12 cellular contexts compared by ENCODE assay signal in genomic region chr3:195268608-195269309, GRCh38. TPM values are rescaled to one million over a fixed set of nuclear protein-coding genes. Genes with fewer than 3 reads are reported as not detected.
DNase-seq lines count a peak whose midpoint lies in the region; ATAC-seq, FAIRE-seq and TF ChIP-seq lines count a peak whose summit lies in the region.
"Had no signal": no experiment of that assay in that cellular context is flagged by ENCODE, and none has a peak within 500 bp of the region (broad histone marks: within the 10 kb centered on the region; RNA-seq: fewer than 3 reads in every experiment).

No MANE protein-coding gene starts in this region.

- peak overlapping the region; percentile 79; the same call in 1 of the 2 replicates for H3K9ac ChIP-seq in DND-41 (ENCODE audit: low read depth, low read length)
- no peak overlapping the region for H3K9ac ChIP-seq in keratinocyte (ENCODE audit: control insufficient read depth, extremely low read depth, insufficient read depth, low read length)

- H3K79me2 ChIP-seq in DND-41 (ENCODE audit: insufficient read depth, low read length) = peaks cover 45% of the 10 kb centered on the region
- peaks cover 19% of the 10 kb centered on the region for H3K79me2 ChIP-seq in keratinocyte (ENCODE audit: control insufficient read depth, insufficient read depth, low read length)

- H3K27me3 ChIP-seq in BE2C (no peaks in the 10 kb centered on the region), DND-41 (ENCODE audit: insufficient read depth, low read length, poor library complexity) (no peaks in the 10 kb centered on the region), keratinocyte (ENCODE audit: control insufficient read depth, extremely low read depth, insufficient read depth, low read length) (no peaks in the 10 kb centered on the region)

- H3K4me3 Mint-ChIP-seq in activated T-helper 1 cell treated with anti-CD3 and anti-CD28 coated beads, Interleukin-12 subunit alpha, Interleukin-12 subunit beta, Interleukin-2, Interleukin-4 antibody, amounts not matched to agents 30 ng/mL and 10 ng/mL and 1 ng/mL, durations not matched to agents 14 hours and 24 hours and 36 hours = peak overlapping the region; percentile 55

- intact Hi-C loops in activated T-helper 1 cell treated with anti-CD3 and anti-CD28 coated beads, Interleukin-12 subunit alpha, Interleukin-12 subunit beta, Interleukin-2, Interleukin-4 antibody, amounts not matched to agents 30 ng/mL and 10 ng/mL and 1 ng/mL, durations not matched to agents 14 hours and 24 hours and 36 hours (cut with micrococcal nuclease) = no loop called here

- DNase-seq in BE2C = no peak
- DNase-seq in DND-41 = no peak
- DNase-seq in activated T-helper 1 cell treated with anti-CD3 and anti-CD28 coated beads, Interleukin-12 subunit alpha, Interleukin-12 subunit beta, Interleukin-2, Interleukin-4 antibody, amounts not matched to agents 30 ng/mL and 10 ng/mL and 1 ng/mL, durations not matched to agents 14 hours and 24 hours and 36 hours (ENCODE audit: low spot score) = no peak
- no peak for DNase-seq in keratinocyte (ENCODE audit: low read depth, low spot score)
- no peak for DNase-seq in AML-193 (lab: John Stamatoyannopoulos, UW)
- DNase-seq in amniotic stem cell (lab: John Stamatoyannopoulos, UW) = no peak
- no peak for DNase-seq in KBM-7
- DNase-seq in Ammon's horn (ENCODE audit: low spot score) = no peak
- DNase-seq: activated CD4-positive, alpha-beta T cell treated with anti-CD3 and anti-CD28 coated beads for 48 hours; cortex of kidney; mucosa of descending colon; NCI-H2029 had no signal

- no peak for FAIRE-seq in keratinocyte (lab: Jason Lieb, UNC)

- ATAC-seq in DND-41 (ENCODE audit: insufficient read depth, low read depth) = no peak
- ATAC-seq: mucosa of descending colon had no signal

- H3K4me1 Mint-ChIP-seq in activated T-helper 1 cell treated with anti-CD3 and anti-CD28 coated beads, Interleukin-12 subunit alpha, Interleukin-12 subunit beta, Interleukin-2, Interleukin-4 antibody, amounts not matched to agents 30 ng/mL and 10 ng/mL and 1 ng/mL, durations not matched to agents 14 hours and 24 hours and 36 hours (ENCODE audit: low read depth) = peaks cover 28% of the 10 kb centered on the region

- in situ Hi-C loops in KBM-7 (cut with MboI; ENCODE audit: low pct_unique_long_range_greater_than_20kb, low sequenced_read_pairs) = no loop called here

- H2AFZ ChIP-seq in DND-41 (ENCODE audit: low read depth, low read length) (no peak overlapping the region), keratinocyte (ENCODE audit: control insufficient read depth, low read length) (no peak overlapping the region)

- no peaks in the 10 kb centered on the region for H3K9me3 Mint-ChIP-seq in activated T-helper 1 cell treated with anti-CD3 and anti-CD28 coated beads, Interleukin-12 subunit alpha, Interleukin-12 subunit beta, Interleukin-2, Interleukin-4 antibody, amounts not matched to agents 30 ng/mL and 10 ng/mL and 1 ng/mL, durations not matched to agents 14 hours and 24 hours and 36 hours

- peaks cover 11% of the 10 kb centered on the region for H3K36me3 Mint-ChIP-seq in activated T-helper 1 cell treated with anti-CD3 and anti-CD28 coated beads, Interleukin-12 subunit alpha, Interleukin-12 subunit beta, Interleukin-2, Interleukin-4 antibody, amounts not matched to agents 30 ng/mL and 10 ng/mL and 1 ng/mL, durations not matched to agents 14 hours and 24 hours and 36 hours (ENCODE audit: low read depth)

- H4K20me1 ChIP-seq in DND-41 (ENCODE audit: insufficient read depth, low read length) (peaks cover 54% of the 10 kb centered on the region), keratinocyte (ENCODE audit: control insufficient read depth, extremely low read depth, insufficient read depth, low read length) (peaks cover 6% of the 10 kb centered on the region)

- H3K4me3 ChIP-seq in BE2C (ENCODE audit: low read depth, low read length) (0 out of 2 replicates have a peak overlapping the region, but pooled peaks have one; percentile 91), DND-41 (ENCODE audit: low read depth in 1 of 2, low read length in 2 of 2) (peak overlapping the region in 1 of 2 experiments; percentile 98; a peak in 2 of 4 replicates), keratinocyte (ENCODE audit: control insufficient read depth in 2 of 3, extremely low read depth in 1 of 3, insufficient read depth in 2 of 3, low read depth in 1 of 3, low read length in 3 of 3) (no peak overlapping the region)
- H3K4me3 ChIP-seq: mucosa of descending colon had no signal

- H3K4me1 ChIP-seq in BE2C (peaks cover 4% of the 10 kb centered on the region), DND-41 (ENCODE audit: insufficient read depth, low read length) (peaks cover 31% of the 10 kb centered on the region), keratinocyte (ENCODE audit: control insufficient read depth, extremely low read depth, insufficient read depth, low read length) (peaks cover 28% of the 10 kb centered on the region)

- no peak overlapping the region for H3K27ac Mint-ChIP-seq in activated T-helper 1 cell treated with anti-CD3 and anti-CD28 coated beads, Interleukin-12 subunit alpha, Interleukin-12 subunit beta, Interleukin-2, Interleukin-4 antibody, amounts not matched to agents 30 ng/mL and 10 ng/mL and 1 ng/mL, durations not matched to agents 14 hours and 24 hours and 36 hours

- dilution Hi-C loops in keratinocyte (cut with MboI; ENCODE audit: extremely low pct_ligation_motif_present, low sequenced_read_pairs) = no loop called here

- TF ChIP-seq CTCF in BE2C (IDR thresholded peaks at IDR 0.05; ENCODE audit: low read depth, low read length) (no peak), DND-41 (IDR thresholded peaks at IDR 0.05; ENCODE audit: borderline replicate concordance, extremely low read depth, low read length, poor library complexity, severe bottlenecking) (no peak), keratinocyte (optimal IDR thresholded peaks at IDR 0.05 in 1 of 3, IDR thresholded peaks at IDR 0.05 in 1 of 3, conservative IDR thresholded peaks at IDR 0.05 in 1 of 3; ENCODE audit: extremely low read depth in 1 of 3, insufficient read depth in 2 of 3, low read length in 3 of 3) (no peak)

- H3K27ac ChIP-seq in DND-41 (ENCODE audit: low read length) (no peak overlapping the region), keratinocyte (ENCODE audit: control insufficient read depth, insufficient read depth, low read length) (no peak overlapping the region)

- no peaks in the 10 kb centered on the region for H3K9me3 ChIP-seq in BE2C
- no peaks in the 10 kb centered on the region for H3K9me3 ChIP-seq in DND-41 (ENCODE audit: insufficient read depth, low read length, severe bottlenecking)
- no peaks in the 10 kb centered on the region for H3K9me3 ChIP-seq in keratinocyte (ENCODE audit: control insufficient read depth, low read depth, low read length)
- H3K9me3 ChIP-seq: mucosa of descending colon had no signal

- peaks cover 3% of the 10 kb centered on the region for H3K9me1 ChIP-seq in keratinocyte (ENCODE audit: control insufficient read depth, extremely low read depth, insufficient read depth, low read length)

- peaks cover 6% of the 10 kb centered on the region for H3K27me3 Mint-ChIP-seq in activated T-helper 1 cell treated with anti-CD3 and anti-CD28 coated beads, Interleukin-12 subunit alpha, Interleukin-12 subunit beta, Interleukin-2, Interleukin-4 antibody, amounts not matched to agents 30 ng/mL and 10 ng/mL and 1 ng/mL, durations not matched to agents 14 hours and 24 hours and 36 hours (ENCODE audit: insufficient read depth)

- H3K4me2 ChIP-seq in DND-41 (ENCODE audit: insufficient read depth, low read length) = peak overlapping the region; percentile 95
- H3K4me2 ChIP-seq in keratinocyte (ENCODE audit: control insufficient read depth, extremely low read depth, insufficient read depth, low read depth, low read length) = peak overlapping the region; percentile 90

- peaks cover 4% of the 10 kb centered on the region for H3K36me3 ChIP-seq in BE2C
- peaks cover 16% of the 10 kb centered on the region for H3K36me3 ChIP-seq in DND-41 (ENCODE audit: insufficient read depth, low read length)
- H3K36me3 ChIP-seq in keratinocyte (ENCODE audit: control insufficient read depth in 2 of 2, extremely low read depth in 1 of 2, insufficient read depth in 2 of 2, low read length in 2 of 2) = peaks cover 0 to 2% of the 10 kb centered on the region in 2 experiments

RNA-seq across cellular contexts. Expression of gene XXYLT1, which starts 2.2 kb away (rescaled TPM):
- 34.2 TPM for polyA plus RNA-seq in BE2C (2012; ENCODE audit: insufficient read depth, insufficient read length, low read depth)
- total RNA-seq in activated T-helper 1 cell treated with anti-CD3 and anti-CD28 coated beads, Interleukin-12 subunit alpha, Interleukin-12 subunit beta, Interleukin-2, Interleukin-4 antibody, amounts not matched to agents 30 ng/mL and 10 ng/mL and 1 ng/mL, durations not matched to agents 14 hours and 24 hours and 36 hours = 14.5 and 14.9 TPM in 2 replicates
- 11.1 to 16.4 TPM (median 12.6 TPM) in 3 replicates for polyA plus RNA-seq in keratinocyte
- polyA plus RNA-seq in keratinocyte (2011; ENCODE audit: low read depth) = 6.7 TPM
- 8.6 and 10.1 TPM in 2 replicates for polyA plus RNA-seq in keratinocyte (2011; cell fraction: cytosol; rRNA removed)
- polyA plus RNA-seq in keratinocyte (2011; cell fraction: nucleus; rRNA removed) = 19.3 and 21.0 TPM in 2 replicates
- polyA plus RNA-seq in keratinocyte (2012; ENCODE audit: low replicate concordance) = 6.8 and 11.2 TPM in 2 replicates
- 8.8 to 30.0 TPM (median 9.0 TPM) in 3 replicates for polyA minus RNA-seq in keratinocyte
- polyA minus RNA-seq in keratinocyte (2011; cell fraction: cytosol; rRNA and poly(A)+ RNA removed) = 16.7 TPM
- 20.3 and 24.7 TPM in 2 replicates for polyA minus RNA-seq in keratinocyte (2011; cell fraction: nucleus; rRNA and poly(A)+ RNA removed)
